20 cellular contexts compared by ENCODE assay signal in the genomic region with DNA sequence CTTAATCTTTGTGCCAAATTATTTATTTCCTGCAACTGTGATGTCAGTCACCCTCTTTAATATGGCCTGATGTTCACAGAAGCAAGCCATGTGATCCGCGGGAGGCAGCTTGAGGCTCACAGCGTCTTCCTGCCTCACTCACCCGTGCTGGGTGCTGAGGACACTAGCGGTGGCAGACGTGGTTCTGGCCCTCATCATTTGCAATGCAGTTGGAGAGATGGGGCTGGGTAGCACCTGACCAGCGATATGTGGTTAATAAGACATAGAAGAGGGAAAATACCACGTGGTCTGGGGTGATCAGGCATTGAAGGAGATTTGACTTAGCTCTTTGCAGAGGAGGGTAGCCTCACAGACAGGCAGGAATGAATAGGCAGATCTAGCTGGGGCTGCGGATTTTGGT.
DNase-seq lines count a peak whose midpoint lies in the region; ATAC-seq and TF ChIP-seq lines count a peak whose summit lies in the region.
"Had no signal": no experiment of that assay in that cellular context is flagged by ENCODE, and none has a peak within 500 bp of the region (broad histone marks: within the 10 kb centered on the region; RNA-seq: fewer than 3 reads in every experiment).

No MANE protein-coding gene starts in this region.

- no peak overlapping the region for H3K4me3 Mint-ChIP-seq in stimulated activated naive CD8-positive, alpha-beta T cell treated with anti-CD3 and anti-CD28 coated beads, Interleukin-15, Interleukin-2, amounts not matched to agents 100 ng/mL and 50 ng/mL, for 24 hours
- H3K4me3 Mint-ChIP-seq in glutamatergic neuron (ENCODE audit: unreplicated experiment): no peak overlapping the region
- H3K4me3 Mint-ChIP-seq in stimulated activated naive CD8-positive, alpha-beta T cell treated with anti-CD3 and anti-CD28 coated beads, Interleukin-15, amount 100 ng/mL, for 72 hours: no peak overlapping the region
- H3K4me3 Mint-ChIP-seq: activated CD8-positive, alpha-beta memory T cell treated with anti-CD3 and anti-CD28 coated beads, Interleukin-2, amount 10 ng/mL, durations not matched to agents 7 days and 5 days; central memory CD8-positive, alpha-beta T cell; mesothelial cell of epicardium; T-helper 1 cell treated with Interleukin-12 subunit alpha and Interleukin-12 subunit beta and Interleukin-4 antibody, amounts not matched to agents 30 μg/mL and 1 μg/mL, for 36 hours had no signal

- peaks cover 0 to 11% (median 5%) of the 10 kb centered on the region in 12 donors for H3K9me3 ChIP-seq in heart left ventricle
- H3K9me3 ChIP-seq: thyroid gland had no signal

- H3K27me3 ChIP-seq in heart left ventricle: no peaks in the 10 kb centered on the region
- H3K27me3 ChIP-seq: thyroid gland had no signal

- no peak for ATAC-seq in stimulated activated naive CD8-positive, alpha-beta T cell treated with anti-CD3 and anti-CD28 coated beads, Interleukin-15, Interleukin-2, amounts not matched to agents 100 U/mL and 50 U/mL, for 24 hours
- peak; percentile 89 for ATAC-seq in HG03354 (IDR thresholded peaks at IDR 0.05; ENCODE audit: poor library complexity, severe bottlenecking, unreplicated experiment)
- ATAC-seq in stimulated activated naive CD8-positive, alpha-beta T cell treated with anti-CD3 and anti-CD28 coated beads, Interleukin-15, amount 100 ng/mL, for 72 hours: peak; percentile 25
- no peak for ATAC-seq in heart left ventricle
- ATAC-seq: activated CD8-positive, alpha-beta memory T cell treated with anti-CD3 and anti-CD28 coated beads, Interleukin-2, amount 10 ng/mL, durations not matched to agents 7 days and 5 days; left colon had no signal

- H3K36me3 ChIP-seq in heart left ventricle: no peaks in the 10 kb centered on the region
- H3K36me3 ChIP-seq: thyroid gland had no signal

- H3K4me1 Mint-ChIP-seq in stimulated activated naive CD8-positive, alpha-beta T cell treated with anti-CD3 and anti-CD28 coated beads, Interleukin-15, Interleukin-2, amounts not matched to agents 100 ng/mL and 50 ng/mL, for 24 hours (ENCODE audit: low read depth): peaks cover 70% of the 10 kb centered on the region
- peaks cover 2% of the 10 kb centered on the region for H3K4me1 Mint-ChIP-seq in glutamatergic neuron (ENCODE audit: low read depth, unreplicated experiment)
- H3K4me1 Mint-ChIP-seq in stimulated activated naive CD8-positive, alpha-beta T cell treated with anti-CD3 and anti-CD28 coated beads, Interleukin-15, amount 100 ng/mL, for 72 hours: peaks cover 79% of the 10 kb centered on the region

- WGBS in heart left ventricle, 4 donors: 93 to 95% (median 93%) methylated on average over 9 of the region's 9 CpGs

- TF ChIP-seq CTCF in glutamatergic neuron (IDR thresholded peaks at IDR 0.05; ENCODE audit: partially characterized antibody, unreplicated experiment) (no peak), heart left ventricle (IDR thresholded peaks at IDR 0.05) (no peak)

- peaks cover 10% of the 10 kb centered on the region for H3K36me3 Mint-ChIP-seq in stimulated activated naive CD8-positive, alpha-beta T cell treated with anti-CD3 and anti-CD28 coated beads, Interleukin-15, Interleukin-2, amounts not matched to agents 100 ng/mL and 50 ng/mL, for 24 hours (ENCODE audit: low read depth)
- peaks cover 6% of the 10 kb centered on the region for H3K36me3 Mint-ChIP-seq in glutamatergic neuron (ENCODE audit: unreplicated experiment)

- intact Hi-C loops in heart left ventricle (cut with DNase I): no loop called here

- no peak for DNase-seq in stimulated activated naive CD8-positive, alpha-beta T cell treated with anti-CD3 and anti-CD28 coated beads, Interleukin-15, Interleukin-2, amounts not matched to agents 100 U/mL and 50 U/mL, for 24 hours
- no peak for DNase-seq in glutamatergic neuron
- DNase-seq in stimulated activated naive CD8-positive, alpha-beta T cell treated with anti-CD3 and anti-CD28 coated beads, Interleukin-15, amount 100 ng/mL, for 72 hours: peak; percentile 3 to 50
- DNase-seq in cortex of kidney (lab: John Stamatoyannopoulos, UW): no peak
- DNase-seq in NCI-H2029 (lab: John Stamatoyannopoulos, UW): no peak
- no peak for DNase-seq in heart left ventricle
- DNase-seq: activated CD8-positive, alpha-beta memory T cell treated with anti-CD3 and anti-CD28 coated beads, Interleukin-2, amount 10 ng/mL, durations not matched to agents 7 days and 5 days; activated gamma-delta T cell treated with Interleukin-2 at 50 U/mL for 16 hours; anterior cingulate cortex; DMS79 treated with DMSO at 0.1 percent for 48 hours; left colon; NCI-H1436 treated with DMSO at 0.1 percent for 48 hours; NCI-H774; nucleus accumbens; thyroid gland had no signal

- H3K4me1 ChIP-seq in heart left ventricle: peaks cover 3 to 32% (median 13%) of the 10 kb centered on the region in 12 donors

- no peak overlapping the region for H3K27ac ChIP-seq in heart left ventricle
- H3K27ac ChIP-seq: thyroid gland had no signal

- no peaks in the 10 kb centered on the region for H3K9me3 Mint-ChIP-seq in stimulated activated naive CD8-positive, alpha-beta T cell treated with anti-CD3 and anti-CD28 coated beads, Interleukin-15, Interleukin-2, amounts not matched to agents 100 ng/mL and 50 ng/mL, for 24 hours
- peaks cover 1% of the 10 kb centered on the region for H3K9me3 Mint-ChIP-seq in glutamatergic neuron (ENCODE audit: unreplicated experiment)
- peaks cover 0 to 5% of the 10 kb centered on the region in 2 donors for H3K9me3 Mint-ChIP-seq in stimulated activated naive CD8-positive, alpha-beta T cell treated with anti-CD3 and anti-CD28 coated beads, Interleukin-15, amount 100 ng/mL, for 72 hours
- H3K9me3 Mint-ChIP-seq: central memory CD8-positive, alpha-beta T cell; T-helper 1 cell treated with Interleukin-12 subunit alpha and Interleukin-12 subunit beta and Interleukin-4 antibody, amounts not matched to agents 30 μg/mL and 1 μg/mL, for 36 hours had no signal

- H3K4me3 ChIP-seq in heart left ventricle: no peak overlapping the region
- H3K4me3 ChIP-seq: thyroid gland had no signal

- peak overlapping the region; percentile 2 for H3K27ac Mint-ChIP-seq in stimulated activated naive CD8-positive, alpha-beta T cell treated with anti-CD3 and anti-CD28 coated beads, Interleukin-15, Interleukin-2, amounts not matched to agents 100 ng/mL and 50 ng/mL, for 24 hours
- peak overlapping the region; percentile 39 for H3K27ac Mint-ChIP-seq in glutamatergic neuron (ENCODE audit: unreplicated experiment)
- peak overlapping the region in 1 of 2 donors; percentile 69 for H3K27ac Mint-ChIP-seq in stimulated activated naive CD8-positive, alpha-beta T cell treated with anti-CD3 and anti-CD28 coated beads, Interleukin-15, amount 100 ng/mL, for 72 hours
- H3K27ac Mint-ChIP-seq: activated CD8-positive, alpha-beta memory T cell treated with anti-CD3 and anti-CD28 coated beads, Interleukin-2, amount 10 ng/mL, durations not matched to agents 7 days and 5 days; T-helper 1 cell treated with Interleukin-12 subunit alpha and Interleukin-12 subunit beta and Interleukin-4 antibody, amounts not matched to agents 30 μg/mL and 1 μg/mL, for 36 hours had no signal

- TF ChIP-seq POLR2A in heart left ventricle (IDR thresholded peaks at IDR 0.05): no peak

- no peaks in the 10 kb centered on the region for H3K27me3 Mint-ChIP-seq in stimulated activated naive CD8-positive, alpha-beta T cell treated with anti-CD3 and anti-CD28 coated beads, Interleukin-15, Interleukin-2, amounts not matched to agents 100 ng/mL and 50 ng/mL, for 24 hours
- peaks cover 4% of the 10 kb centered on the region for H3K27me3 Mint-ChIP-seq in glutamatergic neuron (ENCODE audit: unreplicated experiment)
- no peaks in the 10 kb centered on the region for H3K27me3 Mint-ChIP-seq in stimulated activated naive CD8-positive, alpha-beta T cell treated with anti-CD3 and anti-CD28 coated beads, Interleukin-15, amount 100 ng/mL, for 72 hours
- H3K27me3 Mint-ChIP-seq: activated CD8-positive, alpha-beta memory T cell treated with anti-CD3 and anti-CD28 coated beads, Interleukin-2, amount 10 ng/mL, durations not matched to agents 7 days and 5 days; central memory CD8-positive, alpha-beta T cell had no signal

Comparison
In these comparisons a context has a peak if more than half of its experiments do, and no peak if none do; other contexts are left out.
1. ATAC-seq: peak in HG03354 (single experiment) and stimulated activated naive CD8-positive, alpha-beta T cell treated with anti-CD3 and anti-CD28 coated beads, Interleukin-15, amount 100 ng/mL, for 72 hours (single experiment); none in stimulated activated naive CD8-positive, alpha-beta T cell treated with anti-CD3 and anti-CD28 coated beads, Interleukin-15, Interleukin-2, amounts not matched to agents 100 U/mL and 50 U/mL, for 24 hours (single experiment) and heart left ventricle (0 of 4).
2. DNase-seq: peak in stimulated activated naive CD8-positive, alpha-beta T cell treated with anti-CD3 and anti-CD28 coated beads, Interleukin-15, amount 100 ng/mL, for 72 hours (2 of 2); none in stimulated activated naive CD8-positive, alpha-beta T cell treated with anti-CD3 and anti-CD28 coated beads, Interleukin-15, Interleukin-2, amounts not matched to agents 100 U/mL and 50 U/mL, for 24 hours (single experiment), glutamatergic neuron (single experiment), cortex of kidney (single experiment), NCI-H2029 (single experiment) and heart left ventricle (0 of 5).